ENCODE assay signal across 19 cellular contexts in genomic region chr22:30015846-30016245, GRCh38.
DNase-seq lines count a peak whose midpoint lies in the region; ATAC-seq and TF ChIP-seq lines count a peak whose summit lies in the region.
"Had no signal": no experiment of that assay in that cellular context is flagged by ENCODE, and none has a peak within 500 bp of the region (broad histone marks: within the 10 kb centered on the region; RNA-seq: fewer than 3 reads in every experiment).

No MANE protein-coding gene starts in this region.

- no peaks in the 10 kb centered on the region for H3K27me3 Mint-ChIP-seq in endodermal cell (ENCODE audit: insufficient read depth)
- no peaks in the 10 kb centered on the region for H3K27me3 Mint-ChIP-seq in natural killer cell treated with Interleukin-12 subunit alpha and Interleukin-12 subunit beta and Interleukin-15 and Interleukin-18, amount 100 ng/mL, for 72 hours

- H3K9me3 ChIP-seq in PC-3 (ENCODE audit: low read length): no peaks in the 10 kb centered on the region
- H3K9me3 ChIP-seq in endodermal cell (ENCODE audit: control insufficient read depth, low read length): no peaks in the 10 kb centered on the region
- H3K9me3 ChIP-seq in osteoblast (ENCODE audit: low read depth, low read length): no peaks in the 10 kb centered on the region
- H3K9me3 ChIP-seq: adrenal gland, BLaER1, esophagus squamous epithelium, testis had no signal

- no peak overlapping the region for H3K4me3 Mint-ChIP-seq in endodermal cell
- H3K4me3 Mint-ChIP-seq in natural killer cell treated with Interleukin-12 subunit alpha and Interleukin-12 subunit beta and Interleukin-15 and Interleukin-18, amount 100 ng/mL, for 72 hours: no peak overlapping the region
- H3K4me3 Mint-ChIP-seq: neural crest cell had no signal

- no TSS peak for BruUV-seq in PC-3 (replicated peaks; lab: Mats Ljungman, UMichigan)

- H3K79me2 ChIP-seq in PC-3 (ENCODE audit: low read length) (no peaks in the 10 kb centered on the region), osteoblast (ENCODE audit: insufficient read depth, low read length) (no peaks in the 10 kb centered on the region)

- ATAC-seq in PC-3 (peak; percentile 50), GM19467 (IDR thresholded peaks at IDR 0.05; ENCODE audit: unreplicated experiment) (no peak)
- ATAC-seq in natural killer cell treated with Interleukin-12 subunit alpha and Interleukin-12 subunit beta and Interleukin-15 and Interleukin-18, amount 100 ng/mL, for 72 hours: no peak

- no peaks in the 10 kb centered on the region for H3K9me2 ChIP-seq in PC-3 (replicated peaks; ENCODE audit: low read length)

- H3K9ac ChIP-seq in PC-3 (ENCODE audit: low read length): no peak overlapping the region
- no peak overlapping the region for H3K9ac ChIP-seq in endodermal cell (ENCODE audit: extremely low read depth, low read length, poor library complexity, severe bottlenecking)
- H3K9ac ChIP-seq: BLaER1 had no signal

- peak overlapping the region; percentile 52 for H3K27ac Mint-ChIP-seq in endodermal cell
- peak overlapping the region in 1 of 2 donors; percentile 7 for H3K27ac Mint-ChIP-seq in natural killer cell treated with Interleukin-12 subunit alpha and Interleukin-12 subunit beta and Interleukin-15 and Interleukin-18, amount 100 ng/mL, for 72 hours

- TF ChIP-seq CTCF in PC-3 (conservative IDR thresholded peaks at IDR 0.05; ENCODE audit: low read depth, low read length) (no peak), endodermal cell (conservative IDR thresholded peaks at IDR 0.05) (no peak), osteoblast (IDR thresholded peaks at IDR 0.05; ENCODE audit: extremely low read depth, low read depth, low read length) (no peak)

- H3K4me1 ChIP-seq in PC-3 (ENCODE audit: insufficient read depth, low read length) (peaks cover 17% of the 10 kb centered on the region), endodermal cell (ENCODE audit: control insufficient read depth, insufficient read depth, low read length) (peaks cover 3% of the 10 kb centered on the region), osteoblast (ENCODE audit: insufficient read depth, low read length) (peaks cover 26% of the 10 kb centered on the region)
- H3K4me1 ChIP-seq: adrenal gland had no signal

- H3K4me2 ChIP-seq in PC-3 (ENCODE audit: low read length) (no peak overlapping the region), osteoblast (ENCODE audit: insufficient read depth, low read length) (peak overlapping the region; percentile 22)
- H3K4me2 ChIP-seq: BLaER1 had no signal

- no peak overlapping the region for H3K4me3 ChIP-seq in PC-3 (ENCODE audit: low read length)
- H3K4me3 ChIP-seq in endodermal cell (ENCODE audit: low read length): no peak overlapping the region
- no peak overlapping the region for H3K4me3 ChIP-seq in osteoblast (ENCODE audit: insufficient read depth, low read length)
- H3K4me3 ChIP-seq: adrenal gland, BLaER1, esophagus squamous epithelium, testis had no signal

- H3K27ac ChIP-seq in PC-3 (ENCODE audit: low read length): no peak overlapping the region
- H3K27ac ChIP-seq in endodermal cell (ENCODE audit: low read depth, low read length): no peak overlapping the region
- H3K27ac ChIP-seq in osteoblast (ENCODE audit: low read depth, low read length): peak overlapping the region; percentile 48
- H3K27ac ChIP-seq: adrenal gland, BLaER1, esophagus squamous epithelium, testis had no signal

- intact Hi-C loops in PC-3 (cut with micrococcal nuclease): loop anchor here (2.0 kb wide), 1 partner anchor 73 kb away; no protein-coding TSS in a partner anchor

- H3K36me3 ChIP-seq in PC-3 (ENCODE audit: low read depth, low read length): peaks cover 19% of the 10 kb centered on the region; the same call in 1 of the 2 replicates
- peaks cover 81% of the 10 kb centered on the region for H3K36me3 ChIP-seq in endodermal cell (ENCODE audit: control insufficient read depth, insufficient read depth, low read length)
- H3K36me3 ChIP-seq in osteoblast (ENCODE audit: insufficient read depth, low read length): peaks cover 47% of the 10 kb centered on the region

- 100% methylated on average over 1 of the region's 1 CpG for WGBS in endodermal cell (ENCODE audit: insufficient coverage in 1 of 2, insufficient read length in 1 of 2), 2 experiments

- H3K9me3 Mint-ChIP-seq in endodermal cell: no peaks in the 10 kb centered on the region
- no peaks in the 10 kb centered on the region for H3K9me3 Mint-ChIP-seq in natural killer cell treated with Interleukin-12 subunit alpha and Interleukin-12 subunit beta and Interleukin-15 and Interleukin-18, amount 100 ng/mL, for 72 hours
- H3K9me3 Mint-ChIP-seq: neural crest cell had no signal

- peak; percentile 84 for DNase-seq in AG20443 (ENCODE audit: low spot score)
- peak; percentile 35 for DNase-seq in PC-3
- DNase-seq in endodermal cell: no peak
- DNase-seq in osteoblast (ENCODE audit: insufficient read length, low spot score, missing footprints): peak; percentile 91
- no peak for DNase-seq in activated CD8-positive, alpha-beta memory T cell treated with anti-CD3 and anti-CD28 coated beads for 24 hours
- no peak for DNase-seq in NCI-H2227 treated with DMSO at 0.1 percent for 48 hours (lab: John Stamatoyannopoulos, UW)
- DNase-seq in natural killer cell treated with Interleukin-12 subunit alpha and Interleukin-12 subunit beta and Interleukin-15 and Interleukin-18, amount 100 ng/mL, for 72 hours (ENCODE audit: low spot score): no peak
- DNase-seq: activated CD4-positive, alpha-beta T cell treated with anti-CD3 and anti-CD28 coated beads, Interleukin-2, amount 50 U/mL, for 4 hours; adrenal gland; dermis blood vessel endothelial cell; DMS53; esophagus squamous epithelium; NCI-H1436 treated with DMSO at 0.1 percent for 48 hours; NCI-H226; stimulated activated CD4-positive, alpha-beta T cell treated with anti-CD3 and anti-CD28 coated beads, Interleukin-2, amount 100 ng/mL, for 24 hours; testis had no signal

- no peaks in the 10 kb centered on the region for H3F3A ChIP-seq in PC-3 (ENCODE audit: low read length, unreplicated experiment)

- H3K4me1 Mint-ChIP-seq in endodermal cell: peaks cover 9% of the 10 kb centered on the region
- H3K4me1 Mint-ChIP-seq in natural killer cell treated with Interleukin-12 subunit alpha and Interleukin-12 subunit beta and Interleukin-15 and Interleukin-18, amount 100 ng/mL, for 72 hours (ENCODE audit: low read depth in 2 of 2): peaks cover 0 to 4% of the 10 kb centered on the region in 2 donors

- H4K20me1 ChIP-seq in PC-3 (ENCODE audit: low read length) (no peaks in the 10 kb centered on the region), osteoblast (ENCODE audit: insufficient read depth, low read length) (peaks cover 3% of the 10 kb centered on the region)
- H4K20me1 ChIP-seq: BLaER1 had no signal

- H2AFZ ChIP-seq in PC-3 (ENCODE audit: low read length): no peak overlapping the region
- no peak overlapping the region for H2AFZ ChIP-seq in osteoblast (ENCODE audit: low read length)

- peaks cover 59% of the 10 kb centered on the region for H3K36me3 Mint-ChIP-seq in endodermal cell (ENCODE audit: low read depth)
- peaks cover 27% of the 10 kb centered on the region for H3K36me3 Mint-ChIP-seq in natural killer cell treated with Interleukin-12 subunit alpha and Interleukin-12 subunit beta and Interleukin-15 and Interleukin-18, amount 100 ng/mL, for 72 hours

- no peaks in the 10 kb centered on the region for H3K27me3 ChIP-seq in PC-3 (ENCODE audit: low read length)
- no peaks in the 10 kb centered on the region for H3K27me3 ChIP-seq in endodermal cell (ENCODE audit: control insufficient read depth, insufficient read depth, low read length, poor library complexity, severe bottlenecking)
- H3K27me3 ChIP-seq in osteoblast (ENCODE audit: insufficient read depth, low read length): no peaks in the 10 kb centered on the region
- H3K27me3 ChIP-seq: adrenal gland, BLaER1, esophagus squamous epithelium, testis had no signal

- POLR2A ChIA-PET in PC-3 (lab: Charles Lee; ENCODE audit: unreplicated experiment): no interaction called here

- CTCF ChIA-PET in PC-3 (lab: Charles Lee): no interaction called here

Comparison
In these comparisons a context has a peak if more than half of its experiments do, and no peak if none do; other contexts are left out.
1. DNase-seq: peak in AG20443 (single experiment), PC-3 (single experiment) and osteoblast (single experiment); none in endodermal cell (single experiment), activated CD8-positive, alpha-beta memory T cell treated with anti-CD3 and anti-CD28 coated beads for 24 hours (single experiment), NCI-H2227 treated with DMSO at 0.1 percent for 48 hours (single experiment) and natural killer cell treated with Interleukin-12 subunit alpha and Interleukin-12 subunit beta and Interleukin-15 and Interleukin-18, amount 100 ng/mL, for 72 hours (single experiment).